In genomic region chr18:49778826-49779465, GRCh38 we compare ENCODE assay signal across 21 cellular contexts. TPM values are rescaled to one million over a fixed set of nuclear protein-coding genes. Genes with fewer than 3 reads are reported as not detected.
DNase-seq lines count a peak whose midpoint lies in the region; ATAC-seq, FAIRE-seq and TF ChIP-seq lines count a peak whose summit lies in the region.
"Had no signal": no experiment of that assay in that cellular context is flagged by ENCODE, and none has a peak within 500 bp of the region (broad histone marks: within the 10 kb centered on the region; RNA-seq: fewer than 3 reads in every experiment).

No MANE protein-coding gene starts in this region.

- H3K27me3 Mint-ChIP-seq in stimulated activated naive B cell treated with anti-CD40 and anti-IgM and Interleukin-4, amounts not matched to agents 10 μg/mL and 1 μg/mL and 100 μg/mL, for 72 hours, result no peaks in the 10 kb centered on the region
- peaks cover 9% of the 10 kb centered on the region for H3K27me3 Mint-ChIP-seq in HFFc6 (ENCODE audit: insufficient read depth)
- no peaks in the 10 kb centered on the region for H3K27me3 Mint-ChIP-seq in progenitor cell of endocrine pancreas
- H3K27me3 Mint-ChIP-seq: CD4-positive, CD25-positive, alpha-beta regulatory T cell; IgD-negative memory B cell had no signal

- DNase-seq in NCI-H1436 (lab: John Stamatoyannopoulos, UW), result peak; percentile 8
- no peak for DNase-seq in NCI-H1436 treated with DMSO at 0.1 percent for 48 hours (lab: John Stamatoyannopoulos, UW)
- DNase-seq in OCI-LY7 (ENCODE audit: low spot score), result peak; percentile 8
- no peak for DNase-seq in H1 (ENCODE audit: low read depth in 1 of 2, low spot score in 2 of 2)
- DNase-seq in stimulated activated naive B cell treated with anti-CD40 and anti-IgM and Interleukin-4, amounts not matched to agents 10 μg/mL and 1 μg/mL and 100 μg/mL, for 72 hours, result no peak
- DNase-seq in HFFc6, result no peak
- DNase-seq in NCI-H1092 treated with DMSO at 0.1 percent for 48 hours (lab: John Stamatoyannopoulos, UW), result no peak
- no peak for DNase-seq in progenitor cell of endocrine pancreas (ENCODE audit: low spot score, unreplicated experiment)
- DNase-seq: 8988T; aorta; CD4-positive, CD25-positive, alpha-beta regulatory T cell; dorsolateral prefrontal cortex; hippocampal formation; mucosa of descending colon; NCI-H1694; NCI-H748 treated with DMSO at 0.1 percent for 48 hours; Peyer's patch; transverse colon had no signal

- WGBS in H1 (ENCODE audit: extremely low coverage in 1 of 2, insufficient coverage in 1 of 2, insufficient read length in 1 of 2, insufficient replicate concordance in 2 of 2, low coverage in 1 of 2, low lambda C conversion rate in 2 of 2, missing lambda C conversion rate in 1 of 2), 2 experiments, result 82% methylated on average over 7 of the region's 8 CpGs; no CpG with 5 or more reads in 1 of the 2 experiments

- H3K18ac ChIP-seq in H1 (ENCODE audit: extremely low read depth, low read length), result no peak overlapping the region

- POLR2A ChIA-PET in OCI-LY7 (lab: Charles Lee), result no interaction called here
- POLR2A ChIA-PET in H1 (lab: Charles Lee; ENCODE audit: partially characterized antibody), result no interaction called here

- no peak overlapping the region for H3K4me3 Mint-ChIP-seq in stimulated activated naive B cell treated with anti-CD40 and anti-IgM and Interleukin-4, amounts not matched to agents 10 μg/mL and 1 μg/mL and 100 μg/mL, for 72 hours
- H3K4me3 Mint-ChIP-seq in HFFc6 (no peak overlapping the region), progenitor cell of endocrine pancreas (ENCODE audit: low read depth) (no peak overlapping the region)
- H3K4me3 Mint-ChIP-seq: CD4-positive, CD25-positive, alpha-beta regulatory T cell; IgD-negative memory B cell had no signal

- H3K27ac Mint-ChIP-seq in stimulated activated naive B cell treated with anti-CD40 and anti-IgM and Interleukin-4, amounts not matched to agents 10 μg/mL and 1 μg/mL and 100 μg/mL, for 72 hours, result peak overlapping the region; percentile 14
- H3K27ac Mint-ChIP-seq in HFFc6, result no peak overlapping the region
- no peak overlapping the region for H3K27ac Mint-ChIP-seq in progenitor cell of endocrine pancreas
- H3K27ac Mint-ChIP-seq: IgD-negative memory B cell had no signal

- no peak overlapping the region for H2BK5ac ChIP-seq in H1 (ENCODE audit: low read depth, low read length)

- peaks cover 45 to 59% of the 10 kb centered on the region in 2 donors for H3K36me3 Mint-ChIP-seq in stimulated activated naive B cell treated with anti-CD40 and anti-IgM and Interleukin-4, amounts not matched to agents 10 μg/mL and 1 μg/mL and 100 μg/mL, for 72 hours
- H3K36me3 Mint-ChIP-seq in HFFc6 (ENCODE audit: low read depth) (no peaks in the 10 kb centered on the region), progenitor cell of endocrine pancreas (ENCODE audit: insufficient read depth) (peaks cover 56% of the 10 kb centered on the region)

- H3K27ac ChIP-seq in OCI-LY7 (ENCODE audit: low read depth, low read length, poor library complexity, severe bottlenecking) (no peak overlapping the region), H1 (ENCODE audit: low read depth, low read length) (no peak overlapping the region)
- H3K27ac ChIP-seq: dorsolateral prefrontal cortex, Peyer's patch, transverse colon, VCaP had no signal

- H3K4me1 ChIP-seq in OCI-LY7 (ENCODE audit: insufficient read depth, low read length, poor library complexity, severe bottlenecking) (no peaks in the 10 kb centered on the region), H1 (replicated peaks in 1 of 4; ENCODE audit: control insufficient read depth in 3 of 4, insufficient read depth in 4 of 4, low read length in 3 of 4) (no peaks in the 10 kb centered on the region)
- H3K4me1 ChIP-seq: HAP-1, Peyer's patch, transverse colon had no signal

- no peak for ATAC-seq in stimulated activated naive B cell treated with anti-CD40 and anti-IgM and Interleukin-4, amounts not matched to agents 10 μg/mL and 1 μg/mL and 100 μg/mL, for 72 hours (replicated peaks)
- ATAC-seq: mucosa of descending colon had no signal

- no peak overlapping the region for H2BK120ac ChIP-seq in H1 (replicated peaks; ENCODE audit: low read depth, low read length)

- no peak for TF ChIP-seq EP300 in H1 (IDR thresholded peaks at IDR 0.05; ENCODE audit: borderline replicate concordance in 1 of 2, low read depth in 2 of 2, low read length in 2 of 2)

- H3K36me3 ChIP-seq in OCI-LY7 (ENCODE audit: insufficient read depth, low read length) (peaks cover 18% of the 10 kb centered on the region; the same call in 1 of the 2 replicates), H1 (ENCODE audit: control insufficient read depth in 2 of 4, insufficient read depth in 4 of 4, low read length in 3 of 4) (peaks cover 0 to 33% (median 17%) of the 10 kb centered on the region in 4 experiments; a peak in 6 of 8 replicates)

- H3K9me2 ChIP-seq in OCI-LY7 (ENCODE audit: insufficient read depth, low read length), result no peaks in the 10 kb centered on the region

- no peak overlapping the region for H3K14ac ChIP-seq in H1 (ENCODE audit: insufficient read length)

- no peaks in the 10 kb centered on the region for H3K79me1 ChIP-seq in H1 (ENCODE audit: low read depth, low read length)

- no peak overlapping the region for H3K23ac ChIP-seq in H1 (ENCODE audit: insufficient read length)

- intact Hi-C loops in OCI-LY7 (cut with micrococcal nuclease; ENCODE audit: unreplicated experiment), result no loop called here

- H3K79me2 ChIP-seq in OCI-LY7 (ENCODE audit: insufficient read depth, low read depth, low read length), result no peaks in the 10 kb centered on the region
- H3K79me2 ChIP-seq in H1 (ENCODE audit: control insufficient read depth in 1 of 2, insufficient read depth in 2 of 2, low read length in 2 of 2), result no peaks in the 10 kb centered on the region

- H3K9ac ChIP-seq in H1 (replicated peaks in 1 of 4; ENCODE audit: extremely low read depth in 1 of 4, low read depth in 3 of 4, low read length in 3 of 4), result no peak overlapping the region

- H3K9me3 ChIP-seq in OCI-LY7 (ENCODE audit: low read length) (no peaks in the 10 kb centered on the region), H1 (ENCODE audit: insufficient read depth in 2 of 2, low read depth in 1 of 2, low read length in 1 of 2) (peaks cover 0 to 5% of the 10 kb centered on the region in 2 experiments; a peak in 1 of 4 replicates)
- H3K9me3 ChIP-seq: HAP-1 had no signal

- no peak overlapping the region for H4K8ac ChIP-seq in H1 (ENCODE audit: extremely low read depth, insufficient read depth, low read length)

- no peak for TF ChIP-seq CTCF in OCI-LY7 (conservative IDR thresholded peaks at IDR 0.05; ENCODE audit: low read length)
- TF ChIP-seq CTCF in H1 (IDR thresholded peaks at IDR 0.05; ENCODE audit: control extremely low read depth in 1 of 3, insufficient read depth in 1 of 3, low read depth in 1 of 3, low read length in 3 of 3), result no peak
- TF ChIP-seq CTCF in HFFc6 (IDR thresholded peaks at IDR 0.05), result no peak
- no peak for TF ChIP-seq CTCF in progenitor cell of endocrine pancreas (IDR thresholded peaks at IDR 0.05; ENCODE audit: unreplicated experiment)

- H3K4me3 ChIP-seq in OCI-LY7 (ENCODE audit: low read depth, low read length, poor library complexity, severe bottlenecking), result no peak overlapping the region
- no peak overlapping the region for H3K4me3 ChIP-seq in H1 (ENCODE audit: extremely low read depth in 1 of 4, insufficient read depth in 2 of 4, low read depth in 3 of 4, low read length in 4 of 4)
- H3K4me3 ChIP-seq: dorsolateral prefrontal cortex, HAP-1, mucosa of descending colon, Peyer's patch, transverse colon had no signal

- no peak overlapping the region for H3K4me2 ChIP-seq in OCI-LY7 (ENCODE audit: low read length)
- H3K4me2 ChIP-seq in H1 (ENCODE audit: insufficient read depth in 1 of 2, low read depth in 2 of 2, low read length in 2 of 2), result no peak overlapping the region

- H3K27me3 ChIP-seq in H1 (replicated peaks in 1 of 4; ENCODE audit: control insufficient read depth in 3 of 4, extremely low read depth in 1 of 4, insufficient read depth in 3 of 4, low read length in 3 of 4), result no peaks in the 10 kb centered on the region
- H3K27me3 ChIP-seq: dorsolateral prefrontal cortex, Peyer's patch, transverse colon had no signal

- no peaks in the 10 kb centered on the region for H4K20me1 ChIP-seq in OCI-LY7 (ENCODE audit: insufficient read depth, low read length)
- no peaks in the 10 kb centered on the region for H4K20me1 ChIP-seq in H1 (replicated peaks in 1 of 2; ENCODE audit: control insufficient read depth in 1 of 2, insufficient read depth in 2 of 2, low read length in 2 of 2)

- no peaks in the 10 kb centered on the region for H3K4me1 Mint-ChIP-seq in stimulated activated naive B cell treated with anti-CD40 and anti-IgM and Interleukin-4, amounts not matched to agents 10 μg/mL and 1 μg/mL and 100 μg/mL, for 72 hours
- H3K4me1 Mint-ChIP-seq in HFFc6 (ENCODE audit: low read depth), result no peaks in the 10 kb centered on the region
- no peaks in the 10 kb centered on the region for H3K4me1 Mint-ChIP-seq in progenitor cell of endocrine pancreas (ENCODE audit: low read depth)
- H3K4me1 Mint-ChIP-seq: IgD-negative memory B cell had no signal

- H3K56ac ChIP-seq in H1 (replicated peaks; ENCODE audit: insufficient read length, low read depth, low read length), result no peak overlapping the region

- H3K4ac ChIP-seq in H1 (replicated peaks; ENCODE audit: insufficient read length, low read depth, low read length), result no peak overlapping the region

- no peak overlapping the region for H4K91ac ChIP-seq in H1 (replicated peaks; ENCODE audit: insufficient read length, low read length)

- CTCF ChIA-PET in OCI-LY7 (lab: Charles Lee; ENCODE audit: unreplicated experiment), result no interaction called here
- CTCF ChIA-PET in H1 (lab: Charles Lee; ENCODE audit: partially characterized antibody), result interaction anchor here (0.6 to 2.2 kb wide), 7 partner anchors 11 to 463 kb away, joined by 3 to 5 read pairs (median 3); no protein-coding TSS in a partner anchor

- FAIRE-seq in H1 (lab: Jason Lieb, UNC), result no peak

- no peak overlapping the region for H2AFZ ChIP-seq in OCI-LY7 (ENCODE audit: low read length)
- no peak overlapping the region for H2AFZ ChIP-seq in H1 (ENCODE audit: low read length)

- no peak overlapping the region for H2BK15ac ChIP-seq in H1 (ENCODE audit: low read length)

- TF ChIP-seq POLR2A in H1 (IDR thresholded peaks at IDR 0.05; ENCODE audit: control extremely low read depth in 1 of 2, low read depth in 2 of 2, low read length in 2 of 2), result no peak

- H4K5ac ChIP-seq in H1 (ENCODE audit: insufficient read length, low read depth, low read length), result no peak overlapping the region

- H2BK20ac ChIP-seq in H1 (ENCODE audit: low read length), result no peak overlapping the region

- H3K23me2 ChIP-seq in H1 (ENCODE audit: low read depth, low read length), result no peaks in the 10 kb centered on the region

- H2BK12ac ChIP-seq in H1 (ENCODE audit: low read depth, low read length), result 0 out of 2 replicates have a peak overlapping the region, but pooled peaks have one; percentile 9

- no peak overlapping the region for H2AK5ac ChIP-seq in H1 (ENCODE audit: low read depth, low read length)

- no TSS peak for BruUV-seq in OCI-LY7 (replicated peaks; lab: Mats Ljungman, UMichigan)

- TF ChIP-seq RAD21 in H1 (IDR thresholded peaks at IDR 0.05 in 1 of 2, conservative IDR thresholded peaks at IDR 0.05 in 1 of 2; ENCODE audit: low read depth in 2 of 2, low read length in 2 of 2), result no peak

- H3K9me3 Mint-ChIP-seq in stimulated activated naive B cell treated with anti-CD40 and anti-IgM and Interleukin-4, amounts not matched to agents 10 μg/mL and 1 μg/mL and 100 μg/mL, for 72 hours, result peaks cover 22 to 27% of the 10 kb centered on the region in 2 donors
- H3K9me3 Mint-ChIP-seq in HFFc6 (no peaks in the 10 kb centered on the region), progenitor cell of endocrine pancreas (ENCODE audit: low read depth) (peaks cover 25% of the 10 kb centered on the region)

RNA-seq across cellular contexts. Expression of gene ACAA2, which starts 34.4 kb away (rescaled TPM):
- total RNA-seq in OCI-LY7 (2014; rRNA removed; shearing (Covaris generic)), result 30.8 and 34.3 TPM in 2 replicates
- 49.2 and 54.4 TPM in 2 replicates for total RNA-seq in OCI-LY7 (2022)
- 151 and 152 TPM in 2 replicates for total RNA-seq in H1 (2021; fragmentation: NEBNext Ultra II Directional; extraction: Animal tissue kit (Norgen Biotek cat#: 25700))
- 42.1 and 63.4 TPM in 2 replicates for polyA plus RNA-seq in H1 (2011; rRNA removed)
- 78.5 TPM for polyA plus RNA-seq in H1 (2011; cell fraction: cytosol; rRNA removed)
- polyA plus RNA-seq in H1 (2011; cell fraction: nucleus; rRNA removed), result 29.4 TPM
- 154 to 191 TPM (median 158 TPM) in 4 replicates for polyA plus RNA-seq in H1 (2012, experiment 1 of 2)
- 29.5 TPM for polyA plus RNA-seq in H1 (2012, experiment 2 of 2)
- polyA plus RNA-seq in H1 (2013, experiment 1 of 2), result 71.3 TPM
- polyA plus RNA-seq in H1 (2013, experiment 2 of 2), result 71.4 TPM
- polyA minus RNA-seq in H1 (2011; rRNA and poly(A)+ RNA removed), result 66.7 and 74.4 TPM in 2 replicates
- polyA minus RNA-seq in H1 (2011; cell fraction: cytosol; rRNA and poly(A)+ RNA removed), result 32.4 TPM
- 27.7 TPM for polyA minus RNA-seq in H1 (2011; cell fraction: nucleus; rRNA and poly(A)+ RNA removed)
- total RNA-seq in HFFc6 (2021; fragmentation: NEBNext Ultra II Directional; extraction: Animal tissue kit (Norgen Biotek cat#: 25700)), result 10 to 100 TPM in 2 of 6 experiments, 1 to 10 TPM in 4; 6.3 to 23.3 (median 7.1) TPM
- 100 and 106 TPM in 2 replicates for total RNA-seq in progenitor cell of endocrine pancreas

Comparison
In these comparisons a context has a peak if more than half of its experiments do, and no peak if none do; other contexts are left out.
1. DNase-seq: peak in NCI-H1436 (single experiment) and OCI-LY7 (single experiment); none in NCI-H1436 treated with DMSO at 0.1 percent for 48 hours (single experiment), H1 (0 of 2), stimulated activated naive B cell treated with anti-CD40 and anti-IgM and Interleukin-4, amounts not matched to agents 10 μg/mL and 1 μg/mL and 100 μg/mL, for 72 hours (single experiment), HFFc6 (single experiment), NCI-H1092 treated with DMSO at 0.1 percent for 48 hours (single experiment) and progenitor cell of endocrine pancreas (single experiment).